1 cellular context compared by ENCODE assay signal in genomic region chr1:22611530-22611947, GRCh38.
TF ChIP-seq lines count a peak whose summit lies in the region.

No MANE protein-coding gene starts in this region.

TF ChIP-seq in HepG2, 621 proteins besides CTCF, POLR2A, EP300 and RAD21 (continued from another document and continues in another):
- TF ChIP-seq ZNF574 (CRISPR knock-in tag; IDR thresholded peaks at IDR 0.05) (peak; percentile 56), ZBTB21 (CRISPR knock-in tag; IDR thresholded peaks at IDR 0.05) (peak; percentile 17; the same call in 1 of the 2 replicates), MXD4 (CRISPR knock-in tag; IDR thresholded peaks at IDR 0.05) (peak; percentile 32; the same call in 1 of the 2 replicates), DPF2 (CRISPR knock-in tag; IDR thresholded peaks at IDR 0.05; ENCODE audit: borderline replicate concordance, low read depth) (no peak), JUND (CRISPR knock-in tag; IDR thresholded peaks at IDR 0.05) (no peak), SIX4 (CRISPR knock-in tag; IDR thresholded peaks at IDR 0.05) (peak; percentile 51; the same call in 1 of the 2 replicates), ZNF691 (CRISPR knock-in tag; IDR thresholded peaks at IDR 0.05; ENCODE audit: borderline replicate concordance, low read depth) (peak; percentile 49; the same call in 1 of the 2 replicates), ZNF589 (CRISPR knock-in tag; conservative IDR thresholded peaks at IDR 0.05) (0 out of 2 replicates have a peak, but pooled peaks have one; percentile 36), ARID2 (CRISPR knock-in tag; IDR thresholded peaks at IDR 0.05; ENCODE audit: borderline replicate concordance) (no peak), SMYD3 (CRISPR knock-in tag; IDR thresholded peaks at IDR 0.05) (no peak), KLF16 (CRISPR knock-in tag; IDR thresholded peaks at IDR 0.05) (0 out of 4 replicates have a peak, but pooled peaks of 1 of the 2 experiments have one; percentile 63), TFE3 (CRISPR knock-in tag; IDR thresholded peaks at IDR 0.05) (peak; percentile 66; the same call in 1 of the 2 replicates), HOXA3 (CRISPR knock-in tag; IDR thresholded peaks at IDR 0.05) (peak; percentile 31; the same call in 1 of the 2 replicates), MAF1 (CRISPR knock-in tag; IDR thresholded peaks at IDR 0.05; ENCODE audit: borderline replicate concordance) (no peak), PTBP1 (IDR thresholded peaks at IDR 0.05; ENCODE audit: low read depth, low read length, poor library complexity, severe bottlenecking) (no peak), RBAK (CRISPR knock-in tag; IDR thresholded peaks at IDR 0.05) (no peak), ZNF44 (CRISPR knock-in tag; IDR thresholded peaks at IDR 0.05) (no peak), HNF4G (IDR thresholded peaks at IDR 0.05; ENCODE audit: borderline replicate concordance, low read depth, low read length) (no peak), HNF4G (CRISPR knock-in tag; IDR thresholded peaks at IDR 0.05; ENCODE audit: borderline replicate concordance, low read depth) (no peak), DRAP1 (CRISPR knock-in tag; IDR thresholded peaks at IDR 0.05) (peak; percentile 22; the same call in 1 of the 2 replicates), SUZ12 (IDR thresholded peaks at IDR 0.05; ENCODE audit: low read depth, low read length) (no peak), ZNF446 (CRISPR knock-in tag; IDR thresholded peaks at IDR 0.05) (no peak), ZNF572 (CRISPR knock-in tag; IDR thresholded peaks at IDR 0.05) (no peak), SMAD3 (CRISPR knock-in tag; IDR thresholded peaks at IDR 0.05) (peak; percentile 68; the same call in 1 of the 2 replicates), POGK (CRISPR knock-in tag; conservative IDR thresholded peaks at IDR 0.05) (no peak), ZSCAN22 (CRISPR knock-in tag; IDR thresholded peaks at IDR 0.05) (no peak), PRDM15 (CRISPR knock-in tag; IDR thresholded peaks at IDR 0.05) (no peak), HOXA5 (CRISPR knock-in tag; IDR thresholded peaks at IDR 0.05) (peak; percentile 73; the same call in 1 of the 2 replicates), NCOA2 (CRISPR knock-in tag; IDR thresholded peaks at IDR 0.05) (peak; percentile 68), NR2F1 (CRISPR knock-in tag; IDR thresholded peaks at IDR 0.05) (no peak), MIER2 (CRISPR knock-in tag; IDR thresholded peaks at IDR 0.05) (peak; percentile 98), RARA (CRISPR knock-in tag; IDR thresholded peaks at IDR 0.05) (peak; percentile 51), FOXP1 (IDR thresholded peaks at IDR 0.05) (no peak), FOXP1 (CRISPR knock-in tag; IDR thresholded peaks at IDR 0.05) (no peak), ZNF644 (CRISPR knock-in tag; IDR thresholded peaks at IDR 0.05; ENCODE audit: low read depth) (peak; percentile 61; the same call in 1 of the 2 replicates), RERE (CRISPR knock-in tag; IDR thresholded peaks at IDR 0.05; ENCODE audit: low read depth) (no peak), ZNF12 (CRISPR knock-in tag; IDR thresholded peaks at IDR 0.05) (0 out of 2 replicates have a peak, but pooled peaks have one; percentile 58), ZNF773 (CRISPR knock-in tag; IDR thresholded peaks at IDR 0.05; ENCODE audit: borderline replicate concordance) (no peak; the same call in 1 of the 2 replicates), ZNF281 (CRISPR knock-in tag; IDR thresholded peaks at IDR 0.05; ENCODE audit: borderline replicate concordance) (peak; percentile 55), NFKBIZ (CRISPR knock-in tag; IDR thresholded peaks at IDR 0.05) (peak; percentile 31; the same call in 1 of the 2 replicates)
